In genomic region chr6:43739642-43740091, GRCh38 we compare ENCODE assay signal across 26 cellular contexts. TPM values are rescaled to one million over a fixed set of nuclear protein-coding genes. Genes with fewer than 3 reads are reported as not detected.
DNase-seq lines count a peak whose midpoint lies in the region; ATAC-seq and TF ChIP-seq lines count a peak whose summit lies in the region.
"Had no signal": no experiment of that assay in that cellular context is flagged by ENCODE, and none has a peak within 500 bp of the region (broad histone marks: within the 10 kb centered on the region; RNA-seq: fewer than 3 reads in every experiment).

No MANE protein-coding gene starts in this region.

- H3K36me3 Mint-ChIP-seq in endothelial cell (ENCODE audit: low read depth, unreplicated experiment) = peaks cover 3% of the 10 kb centered on the region
- H3K36me3 Mint-ChIP-seq: activated naive CD4-positive, alpha-beta T cell treated with anti-CD3 and anti-CD28 coated beads, Interleukin-2, amount 10 ng/mL, durations not matched to agents 7 days and 5 days; CD4-positive, alpha-beta memory T cell; natural killer cell; type B pancreatic cell had no signal

- POLR2A ChIA-PET in HEK293 (lab: Yijun Ruan, JAX) (no interaction called here), Panc1 (lab: Charles Lee) (no interaction called here)

- BruUV-seq in Panc1 (replicated peaks; lab: Mats Ljungman, UMichigan) = no TSS peak

- H3K4me3 Mint-ChIP-seq in endothelial cell (ENCODE audit: unreplicated experiment) = no peak overlapping the region
- H3K4me3 Mint-ChIP-seq: activated B cell treated with CpG ODN at 0.5 μM for 24 hours; activated naive CD4-positive, alpha-beta T cell treated with anti-CD3 and anti-CD28 coated beads, Interleukin-2, amount 10 ng/mL, durations not matched to agents 7 days and 5 days; CD4-positive, alpha-beta memory T cell; central memory CD8-positive, alpha-beta T cell; natural killer cell; T-helper 17 cell; type B pancreatic cell had no signal

- no peaks in the 10 kb centered on the region for H3K9me3 Mint-ChIP-seq in endothelial cell (ENCODE audit: unreplicated experiment)
- H3K9me3 Mint-ChIP-seq: activated B cell treated with CpG ODN at 0.5 μM for 24 hours; activated naive CD4-positive, alpha-beta T cell treated with anti-CD3 and anti-CD28 coated beads, Interleukin-2, amount 10 ng/mL, durations not matched to agents 7 days and 5 days; CD4-positive, alpha-beta memory T cell; central memory CD8-positive, alpha-beta T cell; natural killer cell; type B pancreatic cell had no signal

- no peak overlapping the region for H3K4me2 ChIP-seq in osteoblast (ENCODE audit: insufficient read depth, low read length)

- ATAC-seq in Panc1 (peak; percentile 18; the same call in 1 of the 2 replicates), GM18858 (IDR thresholded peaks at IDR 0.05; ENCODE audit: unreplicated experiment) (no peak), GM18873 (IDR thresholded peaks at IDR 0.05; ENCODE audit: low FRiP score, unreplicated experiment) (no peak)
- ATAC-seq: left cardiac atrium, natural killer cell, T-helper 17 cell had no signal

- no peaks in the 10 kb centered on the region for H4K20me1 ChIP-seq in osteoblast (ENCODE audit: insufficient read depth, low read length)

- peaks cover 7% of the 10 kb centered on the region for H3K27me3 Mint-ChIP-seq in endothelial cell (ENCODE audit: unreplicated experiment)
- H3K27me3 Mint-ChIP-seq: CD4-positive, alpha-beta memory T cell; type B pancreatic cell had no signal

- H3K27ac ChIP-seq in HEK293 (ENCODE audit: extremely low read depth, low read depth, low read length) (no peak overlapping the region), Panc1 (ENCODE audit: low read length) (no peak overlapping the region), osteoblast (ENCODE audit: low read depth, low read length) (no peak overlapping the region)
- H3K27ac ChIP-seq: esophagus squamous epithelium, SJCRH30 had no signal

- H3K9me3 ChIP-seq in HEK293 (ENCODE audit: control insufficient read depth, insufficient read depth, low read depth, low read length) (no peaks in the 10 kb centered on the region), Panc1 (ENCODE audit: control insufficient read depth, insufficient read depth, low read depth, low read length) (no peaks in the 10 kb centered on the region), osteoblast (ENCODE audit: low read depth, low read length) (no peaks in the 10 kb centered on the region)
- H3K9me3 ChIP-seq: esophagus squamous epithelium, SJCRH30 had no signal

- H3K4me1 Mint-ChIP-seq in endothelial cell (ENCODE audit: unreplicated experiment) = peaks cover 3% of the 10 kb centered on the region

- TF ChIP-seq CTCF in HEK293 (tag by site-specific recombination; IDR thresholded peaks at IDR 0.05) (no peak), Panc1 (IDR thresholded peaks at IDR 0.05) (no peak), endothelial cell (IDR thresholded peaks at IDR 0.05; ENCODE audit: unreplicated experiment) (no peak), osteoblast (IDR thresholded peaks at IDR 0.05; ENCODE audit: extremely low read depth, low read depth, low read length) (no peak)

- no peaks in the 10 kb centered on the region for H3K79me2 ChIP-seq in osteoblast (ENCODE audit: insufficient read depth, low read length)

- in situ Hi-C loops in Panc1 (cut with HindIII; ENCODE audit: low pct_unique_long_range_greater_than_20kb, low sequenced_read_pairs) = no loop called here

- H3K4me1 ChIP-seq in HEK293 (ENCODE audit: control insufficient read depth, insufficient read depth, low read length) = no peaks in the 10 kb centered on the region
- H3K4me1 ChIP-seq in Panc1 (ENCODE audit: control insufficient read depth, insufficient read depth, low read length) = no peaks in the 10 kb centered on the region; the same call in 1 of the 2 replicates
- no peaks in the 10 kb centered on the region for H3K4me1 ChIP-seq in osteoblast (ENCODE audit: insufficient read depth, low read length)
- H3K4me1 ChIP-seq: esophagus squamous epithelium, SJCRH30 had no signal

- no peak overlapping the region for H2AFZ ChIP-seq in osteoblast (ENCODE audit: low read length)

- no peaks in the 10 kb centered on the region for H3K36me3 ChIP-seq in HEK293 (ENCODE audit: control insufficient read depth in 2 of 2, insufficient read depth in 1 of 2, low read length in 2 of 2)
- no peaks in the 10 kb centered on the region for H3K36me3 ChIP-seq in Panc1 (ENCODE audit: control insufficient read depth, insufficient read depth, low read length)
- no peaks in the 10 kb centered on the region for H3K36me3 ChIP-seq in osteoblast (ENCODE audit: insufficient read depth, low read length)
- H3K36me3 ChIP-seq: esophagus squamous epithelium, SJCRH30 had no signal

- CTCF ChIA-PET in HEK293 (lab: Yijun Ruan, JAX) = interaction anchor here (0.7 to 3.1 kb wide), 7 partner anchors 11 to 131 kb away, joined by 3 to 10 read pairs (median 3); partner anchors contain the start of gene VEGFA
- CTCF ChIA-PET in Panc1 (lab: Charles Lee) = no interaction called here

- H3K27ac Mint-ChIP-seq in endothelial cell (ENCODE audit: unreplicated experiment) = peak overlapping the region; percentile 4
- H3K27ac Mint-ChIP-seq: activated B cell treated with CpG ODN at 0.5 μM for 24 hours; activated naive CD4-positive, alpha-beta T cell treated with anti-CD3 and anti-CD28 coated beads, Interleukin-2, amount 10 ng/mL, durations not matched to agents 7 days and 5 days; natural killer cell; T-helper 17 cell; type B pancreatic cell had no signal

- H3K27me3 ChIP-seq in Panc1 (ENCODE audit: control insufficient read depth, insufficient read depth, low read length) (no peaks in the 10 kb centered on the region), osteoblast (ENCODE audit: insufficient read depth, low read length) (no peaks in the 10 kb centered on the region)
- H3K27me3 ChIP-seq: esophagus squamous epithelium had no signal

- no peak for DNase-seq in Panc1 (ENCODE audit: low read depth, low spot score)
- DNase-seq in endothelial cell (ENCODE audit: low spot score) = no peak
- DNase-seq in osteoblast (ENCODE audit: insufficient read length, low spot score, missing footprints) = peak; percentile 51
- no peak for DNase-seq in AG08395 (ENCODE audit: low spot score)
- DNase-seq in NCI-H1105 (lab: John Stamatoyannopoulos, UW) = no peak
- DNase-seq: activated CD4-positive, alpha-beta T cell treated with anti-CD3 and anti-CD28 coated beads, Interleukin-2, amount 50 U/mL, for 48 hours; activated naive CD4-positive, alpha-beta T cell treated with anti-CD3 and anti-CD28 coated beads, Interleukin-2, amount 10 ng/mL, durations not matched to agents 7 days and 5 days; CD4-positive, alpha-beta memory T cell; DMS53; esophagus squamous epithelium; left cardiac atrium; mesenchymal stem cell; natural killer cell; NCI-H1105 treated with DMSO at 0.1 percent for 48 hours; NCI-H748 treated with DMSO at 0.1 percent for 48 hours; SJCRH30; stimulated activated CD4-positive, alpha-beta T cell treated with anti-CD3 and anti-CD28 coated beads, Interleukin-2, amount 100 ng/mL, for 48 hours; stimulated activated naive CD4-positive, alpha-beta T cell treated with Interleukin-2 at 50 U/mL for 16 hours; T-helper 17 cell had no signal

- intact Hi-C loops in Panc1 (cut with micrococcal nuclease; ENCODE audit: unreplicated experiment) = no loop called here

- no peak overlapping the region for H3K4me3 ChIP-seq in HEK293 (ENCODE audit: low read depth, low read length)
- H3K4me3 ChIP-seq in Panc1 (ENCODE audit: low read depth in 2 of 2, low read length in 2 of 2) = no peak overlapping the region
- no peak overlapping the region for H3K4me3 ChIP-seq in osteoblast (ENCODE audit: insufficient read depth, low read length)
- H3K4me3 ChIP-seq: esophagus squamous epithelium, GM12878, SJCRH30 had no signal

TF ChIP-seq in HEK293, 187 proteins besides CTCF, POLR2A, EP300 and RAD21:
- TF ChIP-seq ZNF792 (tag by site-specific recombination; IDR thresholded peaks at IDR 0.05) = no peak
- TF ChIP-seq ZIC2 (tag by site-specific recombination; IDR thresholded peaks at IDR 0.05) = 0 out of 2 replicates have a peak, but pooled peaks have one; percentile 14

RNA-seq across cellular contexts. Expression of gene VEGFA, which starts 30.3 kb away (rescaled TPM):
- total RNA-seq in Panc1 (2021; ENCODE audit: unreplicated experiment) (98.7 TPM), endothelial cell (ENCODE audit: unreplicated experiment) (3.5 TPM), osteoblast (152 and 193 TPM in 2 replicates)
- 118 TPM for polyA plus RNA-seq in Panc1 (2012; ENCODE audit: insufficient read length)
- polyA plus RNA-seq: CD4-positive, alpha-beta memory T cell had no signal

RNA-seq across cellular contexts. Expression of gene MRPS18A, which starts 52.1 kb away (rescaled TPM):
- total RNA-seq in Panc1 (2021; ENCODE audit: unreplicated experiment) = 45.8 TPM
- polyA plus RNA-seq in Panc1 (2012; ENCODE audit: insufficient read length) = 57.5 TPM
- total RNA-seq in endothelial cell (ENCODE audit: unreplicated experiment) = 45.5 TPM
- 27.5 and 30.4 TPM in 2 replicates for total RNA-seq in osteoblast

Comparison
In these comparisons a context has a peak if more than half of its experiments do, and no peak if none do; other contexts are left out.
1. RNA of gene VEGFA, which starts 30.3 kb away (total RNA-seq): 152 to 193 TPM in osteoblast and 98.7 TPM in Panc1 (single experiment); 3.5 TPM in endothelial cell (single experiment); every median in the first group is over 10 times any median in the second.